In the genomic region with DNA sequence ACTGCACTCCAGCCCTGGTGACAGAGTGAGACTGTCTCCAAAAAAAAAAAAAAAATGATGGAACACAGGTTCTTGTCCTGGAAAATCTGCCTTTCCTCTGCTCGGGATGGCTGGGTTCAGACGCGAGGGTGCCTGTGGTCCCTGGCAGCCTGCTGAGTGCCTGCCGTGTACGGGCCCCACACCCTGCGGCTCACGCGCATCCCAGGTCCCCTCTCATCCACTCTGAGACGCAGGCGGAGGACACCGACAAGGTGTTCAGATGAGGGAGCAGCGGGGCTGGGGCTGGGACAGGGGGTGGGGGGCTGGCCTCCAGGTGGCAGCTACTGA, we compare ENCODE assay signal across 15 cellular contexts. TPM values are rescaled to one million over a fixed set of nuclear protein-coding genes. Genes with fewer than 3 reads are reported as not detected.
DNase-seq lines count a peak whose midpoint lies in the region; ATAC-seq, FAIRE-seq and TF ChIP-seq lines count a peak whose summit lies in the region.
"Had no signal": no experiment of that assay in that cellular context is flagged by ENCODE, and none has a peak within 500 bp of the region (broad histone marks: within the 10 kb centered on the region; RNA-seq: fewer than 3 reads in every experiment).

No MANE protein-coding gene starts in this region.

- WGBS in HepG2 (ENCODE audit: low lambda C conversion rate): 3% methylated on average over 6 of the region's 12 CpGs

- FAIRE-seq in astrocyte (lab: Jason Lieb, UNC) (no peak), HepG2 (lab: Jason Lieb, UNC) (no peak)
- FAIRE-seq: GM12878, GM18507, K562 had no signal

- no peak for TF ChIP-seq EP300 in HepG2 (IDR thresholded peaks at IDR 0.05; ENCODE audit: low read depth in 2 of 2, low read length in 2 of 2)
- no peak for TF ChIP-seq EP300 in HepG2 (CRISPR knock-in tag; IDR thresholded peaks at IDR 0.05; ENCODE audit: borderline replicate concordance)

- peaks cover 2% of the 10 kb centered on the region for H3K27me3 Mint-ChIP-seq in astrocyte (ENCODE audit: low read depth, unreplicated experiment)

- no peaks in the 10 kb centered on the region for H3K9me3 Mint-ChIP-seq in astrocyte (ENCODE audit: unreplicated experiment)

- BruUV-seq in HepG2 (replicated peaks; lab: Mats Ljungman, UMichigan): no TSS peak

- H3K36me3 ChIP-seq in HEK293 (ENCODE audit: control insufficient read depth in 2 of 2, insufficient read depth in 1 of 2, low read length in 2 of 2) (no peaks in the 10 kb centered on the region), astrocyte (ENCODE audit: insufficient read depth, low read length) (no peaks in the 10 kb centered on the region), HepG2 (replicated peaks in 1 of 2; ENCODE audit: control insufficient read depth in 1 of 2, insufficient read depth in 2 of 2, low read length in 2 of 2) (no peaks in the 10 kb centered on the region), brain microvascular endothelial cell (replicated peaks) (no peaks in the 10 kb centered on the region)
- H3K36me3 ChIP-seq: SJSA1 had no signal

- H3K4me2 ChIP-seq in astrocyte (ENCODE audit: low read length) (no peak overlapping the region), HepG2 (ENCODE audit: low read depth, low read length) (peak overlapping the region; percentile 91)

- no peak overlapping the region for H3K9ac ChIP-seq in astrocyte (ENCODE audit: low read length)
- no peak overlapping the region for H3K9ac ChIP-seq in HepG2 (ENCODE audit: insufficient read depth, low read depth, low read length)

- H3K79me2 ChIP-seq in astrocyte (ENCODE audit: insufficient read depth, low read length): no peaks in the 10 kb centered on the region
- H3K79me2 ChIP-seq in HepG2 (ENCODE audit: insufficient read depth, low read length): peaks cover 4% of the 10 kb centered on the region

- H3K4me1 ChIP-seq in HEK293 (ENCODE audit: control insufficient read depth, insufficient read depth, low read length) (no peaks in the 10 kb centered on the region), astrocyte (ENCODE audit: insufficient read depth, low read length) (peaks cover 16% of the 10 kb centered on the region), HepG2 (ENCODE audit: insufficient read depth, low read length) (peaks cover 57% of the 10 kb centered on the region)

- no peak overlapping the region for H2AFZ ChIP-seq in astrocyte (ENCODE audit: low read depth, low read length)
- no peak overlapping the region for H2AFZ ChIP-seq in HepG2 (ENCODE audit: low read length)

- no peak overlapping the region for H3K27ac Mint-ChIP-seq in astrocyte (ENCODE audit: unreplicated experiment)

- no peak overlapping the region for H3K27ac ChIP-seq in HEK293 (ENCODE audit: extremely low read depth, low read depth, low read length)
- no peak overlapping the region for H3K27ac ChIP-seq in astrocyte (ENCODE audit: low read depth, low read length)
- H3K27ac ChIP-seq in HepG2 (ENCODE audit: extremely low read length, insufficient read depth, low read length): no peak overlapping the region
- H3K27ac ChIP-seq in temporal lobe (ENCODE audit: low read depth, low read length): peak overlapping the region; percentile 98
- H3K27ac ChIP-seq in brain microvascular endothelial cell: no peak overlapping the region
- H3K27ac ChIP-seq: SJSA1 had no signal

- no peaks in the 10 kb centered on the region for H3K36me3 Mint-ChIP-seq in astrocyte (ENCODE audit: low read depth, unreplicated experiment)

- no peak for TF ChIP-seq POLR2A in HepG2 (IDR thresholded peaks at IDR 0.05; ENCODE audit: insufficient read depth in 1 of 2, low read depth in 2 of 2, low read length in 2 of 2)

- H3K9me3 ChIP-seq in HEK293 (ENCODE audit: control insufficient read depth, insufficient read depth, low read depth, low read length) (no peaks in the 10 kb centered on the region), astrocyte (ENCODE audit: insufficient read depth, low read depth, low read length) (no peaks in the 10 kb centered on the region), HepG2 (ENCODE audit: low read length) (no peaks in the 10 kb centered on the region)
- H3K9me3 ChIP-seq: SJSA1 had no signal

- H4K20me1 ChIP-seq in astrocyte (ENCODE audit: insufficient read depth, low read length) (no peaks in the 10 kb centered on the region), HepG2 (ENCODE audit: insufficient read depth, low read length) (no peaks in the 10 kb centered on the region)

- CTCF ChIA-PET in HEK293 (lab: Yijun Ruan, JAX) (interaction anchor here (2.0 kb wide), 1 partner anchor 16 kb away, joined by 5 read pairs; no protein-coding TSS in a partner anchor), HepG2 (lab: Yijun Ruan, JAX; ENCODE audit: low intra/inter-chr PET ratio, low total read pairs) (no interaction called here), GM10248 (lab: Yijun Ruan, JAX) (no interaction called here)

- H3K4me1 Mint-ChIP-seq in astrocyte (ENCODE audit: low read depth, unreplicated experiment): peaks cover 20% of the 10 kb centered on the region

- ATAC-seq in HepG2: peak; percentile 7

- in situ Hi-C loops in HepG2 (cut with HindIII; ENCODE audit: extremely low pct_ligation_motif_present, low pct_unique_long_range_greater_than_20kb) (no loop called here), brain microvascular endothelial cell (cut with HindIII; ENCODE audit: low pct_ligation_motif_present, low sequenced_read_pairs) (no loop called here)

- no peak for TF ChIP-seq RAD21 in HepG2 (CRISPR knock-in tag; IDR thresholded peaks at IDR 0.05)

- H3K27me3 ChIP-seq in astrocyte (ENCODE audit: insufficient read depth, low read length) (no peaks in the 10 kb centered on the region), HepG2 (ENCODE audit: control insufficient read depth in 1 of 2, insufficient read depth in 2 of 2, low read length in 2 of 2) (no peaks in the 10 kb centered on the region; a peak in 1 of 5 replicates), brain microvascular endothelial cell (replicated peaks) (no peaks in the 10 kb centered on the region)
- H3K27me3 ChIP-seq: SJSA1 had no signal

- no peak overlapping the region for H3K4me3 ChIP-seq in HEK293 (ENCODE audit: low read depth, low read length)
- no peak overlapping the region for H3K4me3 ChIP-seq in astrocyte (ENCODE audit: insufficient read depth, low read depth, low read length)
- H3K4me3 ChIP-seq in HepG2 (replicated peaks in 1 of 3; ENCODE audit: insufficient read depth in 1 of 3, low read depth in 2 of 3, low read length in 3 of 3): peak overlapping the region in 2 of 3 experiments; percentile 59 to 83; a peak in 4 of 6 replicates
- no peak overlapping the region for H3K4me3 ChIP-seq in brain microvascular endothelial cell (ENCODE audit: low read depth, low read length)
- H3K4me3 ChIP-seq: GM12878, K562, SJSA1 had no signal

- H3K4me3 Mint-ChIP-seq in astrocyte (ENCODE audit: unreplicated experiment): peak overlapping the region; percentile 50

- intact Hi-C loops in HepG2 (cut with micrococcal nuclease; ENCODE audit: unreplicated experiment): no loop called here

- TF ChIP-seq CTCF in HEK293 (tag by site-specific recombination; IDR thresholded peaks at IDR 0.05) (no peak), astrocyte (IDR thresholded peaks at IDR 0.05; ENCODE audit: insufficient read depth, low read depth, low read length) (no peak), HepG2 (CRISPR knock-in tag; IDR thresholded peaks at IDR 0.05) (no peak), brain microvascular endothelial cell (IDR thresholded peaks at IDR 0.05; ENCODE audit: low read depth, low read length, missing control alignments) (no peak), GM10248 (IDR thresholded peaks at IDR 0.05; ENCODE audit: control extremely low read depth, extremely low read depth, low read depth, missing control alignments) (no peak)

- POLR2A ChIA-PET in HEK293 (lab: Yijun Ruan, JAX) (interaction anchor here (0.6 kb wide), 1 partner anchor 16 kb away, joined by 4 read pairs; no protein-coding TSS in a partner anchor), HepG2 (lab: Yijun Ruan, JAX) (interaction anchor here (0.7 to 3.1 kb wide), 8 partner anchors 9 to 50 kb away, joined by 3 to 21 read pairs (median 8); a partner anchor contains a TSS), GM10248 (lab: Yijun Ruan, JAX) (no interaction called here)

- no peak for DNase-seq in astrocyte (ENCODE audit: low read depth)
- DNase-seq in HepG2 (ENCODE audit: low spot score): no peak
- DNase-seq in SK-N-DZ (ENCODE audit: low spot score): no peak
- no peak for DNase-seq in brain microvascular endothelial cell
- DNase-seq in GM10248 (ENCODE audit: extremely low spot score): no peak
- DNase-seq: NCI-H1048, NCI-H146 had no signal

RNA-seq across cellular contexts. Expression of a gene that starts 4.3 kb away (rescaled TPM):
- total RNA-seq in astrocyte: 0.64 TPM in 1 of 2 replicates, not detected in the other
- total RNA-seq in HepG2 (2016; rRNA removed; fragmentation: Illumina TruSeq; extraction: Trizol): 28.3 and 30.1 TPM in 2 replicates
- 5.3 and 5.6 TPM in 2 replicates for total RNA-seq in HepG2 (2016; cell fraction: cytosol; rRNA removed; fragmentation: Illumina TruSeq; extraction: Trizol; ENCODE audit: low read depth)
- total RNA-seq in HepG2 (2016; cell fraction: insoluble cytoplasmic fraction; rRNA removed; fragmentation: Illumina TruSeq; extraction: Trizol): 28.5 and 29.3 TPM in 2 replicates
- 16.0 and 16.3 TPM in 2 replicates for total RNA-seq in HepG2 (2016; cell fraction: membrane; rRNA removed; fragmentation: Illumina TruSeq; extraction: Trizol)
- total RNA-seq in HepG2 (2016; cell fraction: nucleus; rRNA removed; fragmentation: Illumina TruSeq; extraction: Trizol): 18.0 and 19.5 TPM in 2 replicates
- polyA plus RNA-seq in HepG2 (2011; rRNA removed): 12.1 and 13.2 TPM in 2 replicates
- 13.0 and 16.9 TPM in 2 replicates for polyA plus RNA-seq in HepG2 (2011; cell fraction: cytosol; rRNA removed)
- 27.8 and 28.7 TPM in 2 replicates for polyA plus RNA-seq in HepG2 (2011; cell fraction: nucleus; rRNA removed)
- polyA plus RNA-seq in HepG2 (2012): 7.1 and 8.2 TPM in 2 replicates
- 5.0 TPM in 2 replicates for polyA plus RNA-seq in HepG2 (2016; cell fraction: cytosol; fragmentation: Illumina TruSeq; extraction: Trizol; ENCODE audit: low read depth)
- 30.0 and 31.6 TPM in 2 replicates for polyA plus RNA-seq in HepG2 (2016; cell fraction: insoluble cytoplasmic fraction; fragmentation: Illumina TruSeq; extraction: Trizol; ENCODE audit: low read depth)
- 11.4 and 12.1 TPM in 2 replicates for polyA plus RNA-seq in HepG2 (2016; cell fraction: membrane; fragmentation: Illumina TruSeq; extraction: Trizol; ENCODE audit: low read depth)
- 45.0 and 48.7 TPM in 2 replicates for polyA plus RNA-seq in HepG2 (2016; cell fraction: nucleus; fragmentation: Illumina TruSeq; extraction: Trizol; ENCODE audit: insufficient read depth, low read depth)
- polyA minus RNA-seq in HepG2 (2011; rRNA and poly(A)+ RNA removed; ENCODE audit: low replicate concordance): 9.7 TPM in 1 of 2 replicates, not detected in the other
- 5.6 and 6.6 TPM in 2 replicates for polyA minus RNA-seq in HepG2 (2011; cell fraction: cytosol; rRNA and poly(A)+ RNA removed)
- polyA minus RNA-seq in HepG2 (2011; cell fraction: nucleus; rRNA and poly(A)+ RNA removed): 2.6 and 3.6 TPM in 2 replicates
- 0.49 TPM for total RNA-seq in temporal lobe
- 0.81 TPM in 1 of 2 replicates, not detected in the other for polyA plus RNA-seq in SK-N-DZ (2014; cell fraction: cytosol; rRNA removed)
- 0.90 and 0.97 TPM in 2 replicates for polyA plus RNA-seq in SK-N-DZ (2014; cell fraction: nucleus; rRNA removed)
- total RNA-seq: K562, RPMI7951, SJSA1 had no signal
- polyA plus RNA-seq: K562 had no signal

RNA-seq across cellular contexts. Expression of a gene that starts 10.1 kb away (rescaled TPM):
- total RNA-seq in astrocyte: 60.4 and 81.2 TPM in 2 replicates
- total RNA-seq in HepG2 (2016; rRNA removed; fragmentation: Illumina TruSeq; extraction: Trizol): 25.1 and 57.5 TPM in 2 replicates
- 4.5 and 4.7 TPM in 2 replicates for total RNA-seq in HepG2 (2016; cell fraction: cytosol; rRNA removed; fragmentation: Illumina TruSeq; extraction: Trizol; ENCODE audit: low read depth)
- 23.6 and 57.6 TPM in 2 replicates for total RNA-seq in HepG2 (2016; cell fraction: insoluble cytoplasmic fraction; rRNA removed; fragmentation: Illumina TruSeq; extraction: Trizol)
- 12.5 and 16.0 TPM in 2 replicates for total RNA-seq in HepG2 (2016; cell fraction: membrane; rRNA removed; fragmentation: Illumina TruSeq; extraction: Trizol)
- total RNA-seq in HepG2 (2016; cell fraction: nucleus; rRNA removed; fragmentation: Illumina TruSeq; extraction: Trizol): 51.4 and 68.6 TPM in 2 replicates
- polyA plus RNA-seq in HepG2 (2011; rRNA removed): 40.9 and 61.3 TPM in 2 replicates
- 31.3 and 57.3 TPM in 2 replicates for polyA plus RNA-seq in HepG2 (2011; cell fraction: cytosol; rRNA removed)
- polyA plus RNA-seq in HepG2 (2011; cell fraction: nucleus; rRNA removed): 80.8 and 81.7 TPM in 2 replicates
- 28.6 and 31.7 TPM in 2 replicates for polyA plus RNA-seq in HepG2 (2012)
- polyA plus RNA-seq in HepG2 (2016; cell fraction: cytosol; fragmentation: Illumina TruSeq; extraction: Trizol; ENCODE audit: low read depth): 6.7 and 8.2 TPM in 2 replicates
- polyA plus RNA-seq in HepG2 (2016; cell fraction: insoluble cytoplasmic fraction; fragmentation: Illumina TruSeq; extraction: Trizol; ENCODE audit: low read depth): 32.1 and 34.9 TPM in 2 replicates
- polyA plus RNA-seq in HepG2 (2016; cell fraction: membrane; fragmentation: Illumina TruSeq; extraction: Trizol; ENCODE audit: low read depth): 16.7 and 17.0 TPM in 2 replicates
- polyA plus RNA-seq in HepG2 (2016; cell fraction: nucleus; fragmentation: Illumina TruSeq; extraction: Trizol; ENCODE audit: insufficient read depth, low read depth): 140 and 151 TPM in 2 replicates
- polyA minus RNA-seq in HepG2 (2011; rRNA and poly(A)+ RNA removed; ENCODE audit: low replicate concordance): 0.05 and 92.8 TPM in 2 replicates
- 48.6 and 49.4 TPM in 2 replicates for polyA minus RNA-seq in HepG2 (2011; cell fraction: cytosol; rRNA and poly(A)+ RNA removed)
- 12.6 and 15.8 TPM in 2 replicates for polyA minus RNA-seq in HepG2 (2011; cell fraction: nucleus; rRNA and poly(A)+ RNA removed)
- 6.4 TPM for total RNA-seq in temporal lobe
- 0.06 and 1.5 TPM in 2 replicates for polyA plus RNA-seq in SK-N-DZ (2014; cell fraction: cytosol; rRNA removed)
- polyA plus RNA-seq in SK-N-DZ (2014; cell fraction: nucleus; rRNA removed): 0.27 and 2.0 TPM in 2 replicates

RNA-seq across cellular contexts. Expression of a gene that starts 18.3 kb away (rescaled TPM):
- 87.3 and 88.5 TPM in 2 replicates for total RNA-seq in astrocyte
- total RNA-seq in HepG2 (2016; rRNA removed; fragmentation: Illumina TruSeq; extraction: Trizol): 127 and 175 TPM in 2 replicates
- total RNA-seq in HepG2 (2016; cell fraction: cytosol; rRNA removed; fragmentation: Illumina TruSeq; extraction: Trizol; ENCODE audit: low read depth): 95.7 and 120 TPM in 2 replicates
- 134 and 183 TPM in 2 replicates for total RNA-seq in HepG2 (2016; cell fraction: insoluble cytoplasmic fraction; rRNA removed; fragmentation: Illumina TruSeq; extraction: Trizol)
- 123 and 133 TPM in 2 replicates for total RNA-seq in HepG2 (2016; cell fraction: membrane; rRNA removed; fragmentation: Illumina TruSeq; extraction: Trizol)
- 46.7 and 58.9 TPM in 2 replicates for total RNA-seq in HepG2 (2016; cell fraction: nucleus; rRNA removed; fragmentation: Illumina TruSeq; extraction: Trizol)
- polyA plus RNA-seq in HepG2 (2011; rRNA removed): 59.0 and 59.2 TPM in 2 replicates
- 66.2 and 67.4 TPM in 2 replicates for polyA plus RNA-seq in HepG2 (2011; cell fraction: cytosol; rRNA removed)
- 66.3 and 68.1 TPM in 2 replicates for polyA plus RNA-seq in HepG2 (2011; cell fraction: nucleus; rRNA removed)
- 76.2 and 77.0 TPM in 2 replicates for polyA plus RNA-seq in HepG2 (2012)
- 118 and 143 TPM in 2 replicates for polyA plus RNA-seq in HepG2 (2016; cell fraction: cytosol; fragmentation: Illumina TruSeq; extraction: Trizol; ENCODE audit: low read depth)
- polyA plus RNA-seq in HepG2 (2016; cell fraction: insoluble cytoplasmic fraction; fragmentation: Illumina TruSeq; extraction: Trizol; ENCODE audit: low read depth): 188 and 207 TPM in 2 replicates
- polyA plus RNA-seq in HepG2 (2016; cell fraction: membrane; fragmentation: Illumina TruSeq; extraction: Trizol; ENCODE audit: low read depth): 122 and 127 TPM in 2 replicates
- 127 and 138 TPM in 2 replicates for polyA plus RNA-seq in HepG2 (2016; cell fraction: nucleus; fragmentation: Illumina TruSeq; extraction: Trizol; ENCODE audit: insufficient read depth, low read depth)
- polyA minus RNA-seq in HepG2 (2011; rRNA and poly(A)+ RNA removed; ENCODE audit: low replicate concordance): 58.2 and 96.6 TPM in 2 replicates
- 26.2 and 30.6 TPM in 2 replicates for polyA minus RNA-seq in HepG2 (2011; cell fraction: cytosol; rRNA and poly(A)+ RNA removed)
- polyA minus RNA-seq in HepG2 (2011; cell fraction: nucleus; rRNA and poly(A)+ RNA removed): 29.2 and 39.5 TPM in 2 replicates
- total RNA-seq in temporal lobe: 38.1 TPM
- polyA plus RNA-seq in SK-N-DZ (2014; cell fraction: cytosol; rRNA removed): 122 and 124 TPM in 2 replicates
- 65.7 and 70.6 TPM in 2 replicates for polyA plus RNA-seq in SK-N-DZ (2014; cell fraction: nucleus; rRNA removed)

RNA-seq across cellular contexts. Expression of a gene that starts 24.1 kb away (rescaled TPM):
- total RNA-seq in astrocyte (1.8 and 2.5 TPM in 2 replicates), HepG2 (2016; rRNA removed; fragmentation: Illumina TruSeq; extraction: Trizol) (3.2 and 4.7 TPM in 2 replicates), temporal lobe (0.49 TPM)
- 2.4 and 4.7 TPM in 2 replicates for total RNA-seq in HepG2 (2016; cell fraction: cytosol; rRNA removed; fragmentation: Illumina TruSeq; extraction: Trizol; ENCODE audit: low read depth)
- total RNA-seq in HepG2 (2016; cell fraction: insoluble cytoplasmic fraction; rRNA removed; fragmentation: Illumina TruSeq; extraction: Trizol): 2.7 and 3.3 TPM in 2 replicates
- 5.4 and 8.1 TPM in 2 replicates for total RNA-seq in HepG2 (2016; cell fraction: membrane; rRNA removed; fragmentation: Illumina TruSeq; extraction: Trizol)
- 1.2 and 2.1 TPM in 2 replicates for total RNA-seq in HepG2 (2016; cell fraction: nucleus; rRNA removed; fragmentation: Illumina TruSeq; extraction: Trizol)
- 2.4 and 3.5 TPM in 2 replicates for polyA plus RNA-seq in HepG2 (2011; rRNA removed)
- 3.5 and 3.6 TPM in 2 replicates for polyA plus RNA-seq in HepG2 (2011; cell fraction: cytosol; rRNA removed)
- 1.7 and 1.9 TPM in 2 replicates for polyA plus RNA-seq in HepG2 (2011; cell fraction: nucleus; rRNA removed)
- polyA plus RNA-seq in HepG2 (2012): 3.2 and 4.4 TPM in 2 replicates
- polyA plus RNA-seq in HepG2 (2016; cell fraction: cytosol; fragmentation: Illumina TruSeq; extraction: Trizol; ENCODE audit: low read depth): 5.2 and 8.6 TPM in 2 replicates
- polyA plus RNA-seq in HepG2 (2016; cell fraction: insoluble cytoplasmic fraction; fragmentation: Illumina TruSeq; extraction: Trizol; ENCODE audit: low read depth): 4.6 and 4.8 TPM in 2 replicates
- 8.3 TPM in 2 replicates for polyA plus RNA-seq in HepG2 (2016; cell fraction: membrane; fragmentation: Illumina TruSeq; extraction: Trizol; ENCODE audit: low read depth)
- 1.5 and 1.9 TPM in 2 replicates for polyA plus RNA-seq in HepG2 (2016; cell fraction: nucleus; fragmentation: Illumina TruSeq; extraction: Trizol; ENCODE audit: insufficient read depth, low read depth)
- polyA minus RNA-seq in HepG2 (2011; rRNA and poly(A)+ RNA removed; ENCODE audit: low replicate concordance): 0.96 TPM in 1 of 2 replicates, not detected in the other
- 0.97 and 2.1 TPM in 2 replicates for polyA minus RNA-seq in HepG2 (2011; cell fraction: cytosol; rRNA and poly(A)+ RNA removed)
- 0.39 and 0.75 TPM in 2 replicates for polyA minus RNA-seq in HepG2 (2011; cell fraction: nucleus; rRNA and poly(A)+ RNA removed)
- 0.06 TPM in 1 of 2 replicates, not detected in the other for polyA plus RNA-seq in SK-N-DZ (2014; cell fraction: cytosol; rRNA removed)
- polyA plus RNA-seq in SK-N-DZ (2014; cell fraction: nucleus; rRNA removed): not detected in 2 replicates
- total RNA-seq: M059J, RPMI7951, SJSA1 had no signal

RNA-seq across cellular contexts. Expression of a gene that starts 26.3 kb away (rescaled TPM):
- total RNA-seq in astrocyte (194 and 197 TPM in 2 replicates), HepG2 (2016; rRNA removed; fragmentation: Illumina TruSeq; extraction: Trizol) (19.6 and 105 TPM in 2 replicates), temporal lobe (86.1 TPM)
- total RNA-seq in HepG2 (2016; cell fraction: cytosol; rRNA removed; fragmentation: Illumina TruSeq; extraction: Trizol; ENCODE audit: low read depth): 23.1 and 23.2 TPM in 2 replicates
- 18.4 and 112 TPM in 2 replicates for total RNA-seq in HepG2 (2016; cell fraction: insoluble cytoplasmic fraction; rRNA removed; fragmentation: Illumina TruSeq; extraction: Trizol)
- 21.7 and 25.3 TPM in 2 replicates for total RNA-seq in HepG2 (2016; cell fraction: membrane; rRNA removed; fragmentation: Illumina TruSeq; extraction: Trizol)
- 252 and 278 TPM in 2 replicates for total RNA-seq in HepG2 (2016; cell fraction: nucleus; rRNA removed; fragmentation: Illumina TruSeq; extraction: Trizol)
- 340 and 452 TPM in 2 replicates for polyA plus RNA-seq in HepG2 (2011; rRNA removed)
- polyA plus RNA-seq in HepG2 (2011; cell fraction: cytosol; rRNA removed): 47.9 and 55.8 TPM in 2 replicates
- 3,874 and 4,178 TPM in 2 replicates for polyA plus RNA-seq in HepG2 (2011; cell fraction: nucleus; rRNA removed)
- 208 and 270 TPM in 2 replicates for polyA plus RNA-seq in HepG2 (2012)
- 4.2 TPM in 2 replicates for polyA plus RNA-seq in HepG2 (2016; cell fraction: cytosol; fragmentation: Illumina TruSeq; extraction: Trizol; ENCODE audit: low read depth)
- 20.7 and 27.8 TPM in 2 replicates for polyA plus RNA-seq in HepG2 (2016; cell fraction: insoluble cytoplasmic fraction; fragmentation: Illumina TruSeq; extraction: Trizol; ENCODE audit: low read depth)
- 9.4 TPM in 2 replicates for polyA plus RNA-seq in HepG2 (2016; cell fraction: membrane; fragmentation: Illumina TruSeq; extraction: Trizol; ENCODE audit: low read depth)
- polyA plus RNA-seq in HepG2 (2016; cell fraction: nucleus; fragmentation: Illumina TruSeq; extraction: Trizol; ENCODE audit: insufficient read depth, low read depth): 821 and 868 TPM in 2 replicates
- polyA minus RNA-seq in HepG2 (2011; rRNA and poly(A)+ RNA removed; ENCODE audit: low replicate concordance): 74.3 and 99.2 TPM in 2 replicates
- polyA minus RNA-seq in HepG2 (2011; cell fraction: cytosol; rRNA and poly(A)+ RNA removed): 17.2 and 18.4 TPM in 2 replicates
- polyA minus RNA-seq in HepG2 (2011; cell fraction: nucleus; rRNA and poly(A)+ RNA removed): 560 and 630 TPM in 2 replicates
- polyA plus RNA-seq in SK-N-DZ (2014; cell fraction: cytosol; rRNA removed): 114 and 186 TPM in 2 replicates
- 1,610 and 2,471 TPM in 2 replicates for polyA plus RNA-seq in SK-N-DZ (2014; cell fraction: nucleus; rRNA removed)

Comparison
In these comparisons a context has a peak if more than half of its experiments do, and no peak if none do; other contexts are left out.
1. H3K4me3 ChIP-seq: peak in HepG2 (2 of 3); none in HEK293 (single experiment), astrocyte (single experiment) and brain microvascular endothelial cell (single experiment).